ENCODE assay signal across 8 cellular contexts in genomic region chr3:87771338-87772059, GRCh38. TPM values are rescaled to one million over a fixed set of nuclear protein-coding genes. Genes with fewer than 3 reads are reported as not detected.
A peak's percentile ranks its signal among the peaks of the same experiment; 100 is the strongest.
DNase-seq lines count a peak whose midpoint lies in the region; ATAC-seq and TF ChIP-seq lines count a peak whose summit lies in the region.

No MANE protein-coding gene starts in this region.

- H3K9ac ChIP-seq in KMS-11 = no peak overlapping the region

- no peaks in the 10 kb centered on the region for H3K36me3 ChIP-seq in GM23338 (ENCODE audit: insufficient read depth)
- H3K36me3 ChIP-seq in KMS-11 (ENCODE audit: insufficient read depth) = no peaks in the 10 kb centered on the region
- no peaks in the 10 kb centered on the region for H3K36me3 ChIP-seq in gastroesophageal sphincter

- no peaks in the 10 kb centered on the region for H3K4me1 ChIP-seq in GM23338 (ENCODE audit: insufficient read depth)
- H3K4me1 ChIP-seq in KMS-11 (ENCODE audit: low read depth, poor library complexity, severe bottlenecking) = no peaks in the 10 kb centered on the region
- no peaks in the 10 kb centered on the region for H3K4me1 ChIP-seq in gastroesophageal sphincter

- no peak overlapping the region for H3K4me3 Mint-ChIP-seq in GM23338
- H3K4me3 Mint-ChIP-seq in activated CD8-positive, alpha-beta memory T cell treated with anti-CD3 and anti-CD28 coated beads, Interleukin-2, amount 10 ng/mL, durations not matched to agents 7 days and 5 days = no peak overlapping the region

- CTCF ChIA-PET in activated CD8-positive, alpha-beta memory T cell treated with anti-CD3 and anti-CD28 coated beads, Interleukin-2, amount 10 ng/mL, durations not matched to agents 7 days and 5 days (lab: Charles Lee) = interaction anchor here (0.8 to 2.3 kb wide), 9 partner anchors 20 to 511 kb away, joined by 3 to 20 read pairs (median 4); no protein-coding TSS in a partner anchor

- WGBS in gastroesophageal sphincter (ENCODE audit: low coverage in 1 of 2), 2 donors = 22 to 46% methylated on average over 1 to 4 of the region's 5 CpGs

- H2AFZ ChIP-seq in GM23338 = no peak overlapping the region
- H2AFZ ChIP-seq in KMS-11 (ENCODE audit: low read depth) = peak overlapping the region; percentile 26; the same call in 1 of the 2 replicates

- H3K9me2 ChIP-seq in GM23338 (ENCODE audit: insufficient read depth) = 0 out of 2 replicates have a peak, but pooled peaks cover 2% of the 10 kb centered on the region

- H3K79me2 ChIP-seq in GM23338 (replicated peaks; ENCODE audit: insufficient read depth) (no peaks in the 10 kb centered on the region), KMS-11 (ENCODE audit: insufficient read depth, low read depth) (no peaks in the 10 kb centered on the region)

- TF ChIP-seq EP300 in gastroesophageal sphincter (IDR thresholded peaks at IDR 0.05) = no peak

- H4K20me1 ChIP-seq in GM23338 (replicated peaks; ENCODE audit: insufficient read depth) (no peaks in the 10 kb centered on the region), KMS-11 (ENCODE audit: insufficient read depth) (no peaks in the 10 kb centered on the region)

- H3K27me3 Mint-ChIP-seq in GM23338 (ENCODE audit: insufficient read depth, low read depth, poor library complexity) = no peaks in the 10 kb centered on the region
- H3K27me3 Mint-ChIP-seq in activated CD8-positive, alpha-beta memory T cell treated with anti-CD3 and anti-CD28 coated beads, Interleukin-2, amount 10 ng/mL, durations not matched to agents 7 days and 5 days = peaks cover 22% of the 10 kb centered on the region

- H3K4me2 ChIP-seq in GM23338 = no peak overlapping the region
- no peak overlapping the region for H3K4me2 ChIP-seq in KMS-11

- DNase-seq in NOMO-1 (lab: John Stamatoyannopoulos, UW; ENCODE audit: unreplicated experiment in 2 of 2) (peak; percentile 6 to 52), NOMO-1 treated with dmso at 0.1 percent for 144 hours (lab: John Stamatoyannopoulos, UW; ENCODE audit: unreplicated experiment) (no peak), GM23338 (ENCODE audit: low spot score) (peak; percentile 62), sciatic nerve (ENCODE audit: low spot score) (no peak), NCI-H446 (lab: John Stamatoyannopoulos, UW) (no peak)
- DNase-seq in activated CD8-positive, alpha-beta memory T cell treated with anti-CD3 and anti-CD28 coated beads, Interleukin-2, amount 10 ng/mL, durations not matched to agents 7 days and 5 days = peak; percentile 51

- no peaks in the 10 kb centered on the region for H3K9me3 ChIP-seq in gastroesophageal sphincter

- no peak overlapping the region for H3K4me3 ChIP-seq in GM23338
- no peak overlapping the region for H3K4me3 ChIP-seq in KMS-11 (IDR thresholded peaks at IDR 0.05; ENCODE audit: insufficient read depth, low read depth, low read length)
- H3K4me3 ChIP-seq in gastroesophageal sphincter = no peak overlapping the region

- H3K27ac Mint-ChIP-seq in GM23338 = no peak overlapping the region
- H3K27ac Mint-ChIP-seq in activated CD8-positive, alpha-beta memory T cell treated with anti-CD3 and anti-CD28 coated beads, Interleukin-2, amount 10 ng/mL, durations not matched to agents 7 days and 5 days = no peak overlapping the region

- H3K27me3 ChIP-seq in GM23338 (ENCODE audit: insufficient read depth) (no peaks in the 10 kb centered on the region), KMS-11 (ENCODE audit: insufficient read depth, low read depth) (no peaks in the 10 kb centered on the region), gastroesophageal sphincter (no peaks in the 10 kb centered on the region)

- H3K27ac ChIP-seq in GM23338 (ENCODE audit: low read depth) = no peak overlapping the region
- H3K27ac ChIP-seq in KMS-11 = no peak overlapping the region
- no peak overlapping the region for H3K27ac ChIP-seq in gastroesophageal sphincter

- H3K4me1 Mint-ChIP-seq in GM23338 = peaks cover 4% of the 10 kb centered on the region; the same call in 2 of the 3 replicates
- no peaks in the 10 kb centered on the region for H3K4me1 Mint-ChIP-seq in activated CD8-positive, alpha-beta memory T cell treated with anti-CD3 and anti-CD28 coated beads, Interleukin-2, amount 10 ng/mL, durations not matched to agents 7 days and 5 days

- H3F3A ChIP-seq in GM23338 (replicated peaks; ENCODE audit: low read depth) = no peaks in the 10 kb centered on the region

- ATAC-seq in GM23338 (peak; percentile 92), gastroesophageal sphincter (peak; percentile 50), sciatic nerve (peak; percentile 49)
- peak; percentile 76 for ATAC-seq in activated CD8-positive, alpha-beta memory T cell treated with anti-CD3 and anti-CD28 coated beads, Interleukin-2, amount 10 ng/mL, durations not matched to agents 7 days and 5 days

- peak; percentile 79 to 82 for TF ChIP-seq CTCF in GM23338 (conservative IDR thresholded peaks at IDR 0.05; ENCODE audit: low read depth in 2 of 2)
- peak; percentile 68 for TF ChIP-seq CTCF in KMS-11 (conservative IDR thresholded peaks at IDR 0.05; ENCODE audit: low read depth, low read length)
- TF ChIP-seq CTCF in gastroesophageal sphincter (IDR thresholded peaks at IDR 0.05) = peak in 2 of 4 experiments; percentile 14 to 47

- TF ChIP-seq POLR2A in gastroesophageal sphincter (IDR thresholded peaks at IDR 0.05) = no peak

- no peaks in the 10 kb centered on the region; the same call in 2 of the 3 replicates for H3K9me3 Mint-ChIP-seq in GM23338
- no peaks in the 10 kb centered on the region for H3K9me3 Mint-ChIP-seq in activated CD8-positive, alpha-beta memory T cell treated with anti-CD3 and anti-CD28 coated beads, Interleukin-2, amount 10 ng/mL, durations not matched to agents 7 days and 5 days (ENCODE audit: low read depth)

- intact Hi-C loops in sciatic nerve (cut with DNase I) = no loop called here

- no peaks in the 10 kb centered on the region for H3K36me3 Mint-ChIP-seq in GM23338 (ENCODE audit: low read depth)
- no peaks in the 10 kb centered on the region for H3K36me3 Mint-ChIP-seq in activated CD8-positive, alpha-beta memory T cell treated with anti-CD3 and anti-CD28 coated beads, Interleukin-2, amount 10 ng/mL, durations not matched to agents 7 days and 5 days

TF ChIP-seq in GM23338, 12 proteins besides CTCF, POLR2A, EP300 and RAD21 (continues in another document):
- TF ChIP-seq ZNF462 (CRISPR knock-in tag; IDR thresholded peaks at IDR 0.05) (no peak), JUNB (IDR thresholded peaks at IDR 0.05; ENCODE audit: unreplicated experiment) (no peak)

RNA-seq across cellular contexts. Expression of gene HTR1F, which starts 21.0 kb away (rescaled TPM):
- 0.12 and 0.49 TPM in 2 replicates for total RNA-seq in GM23338 (2014; rRNA removed; shearing (Covaris generic))
- polyA plus RNA-seq in GM23338 (2016; fragmentation: Nextera tagmentation; extraction: Ambion mirVana) = 0.26 and 0.32 TPM in 2 replicates
- total RNA-seq in activated CD8-positive, alpha-beta memory T cell treated with anti-CD3 and anti-CD28 coated beads, Interleukin-2, amount 10 ng/mL, durations not matched to agents 7 days and 5 days = not detected
- total RNA-seq in gastroesophageal sphincter (under 1 TPM in 2 of 4 donors, not detected in 2; 0.37 to 0.39 TPM), sciatic nerve (0.67 TPM)

Comparison
In these comparisons a context has a peak if more than half of its experiments do, and no peak if none do; other contexts are left out.
1. DNase-seq: peak in NOMO-1 (2 of 2), GM23338 (single experiment) and activated CD8-positive, alpha-beta memory T cell treated with anti-CD3 and anti-CD28 coated beads, Interleukin-2, amount 10 ng/mL, durations not matched to agents 7 days and 5 days (single experiment); none in NOMO-1 treated with dmso at 0.1 percent for 144 hours (single experiment), sciatic nerve (single experiment) and NCI-H446 (0 of 2).
2. Peak in every context shown above with its lines, with median percentiles within 50 percentile points of each other: ATAC-seq.